In the genomic region with DNA sequence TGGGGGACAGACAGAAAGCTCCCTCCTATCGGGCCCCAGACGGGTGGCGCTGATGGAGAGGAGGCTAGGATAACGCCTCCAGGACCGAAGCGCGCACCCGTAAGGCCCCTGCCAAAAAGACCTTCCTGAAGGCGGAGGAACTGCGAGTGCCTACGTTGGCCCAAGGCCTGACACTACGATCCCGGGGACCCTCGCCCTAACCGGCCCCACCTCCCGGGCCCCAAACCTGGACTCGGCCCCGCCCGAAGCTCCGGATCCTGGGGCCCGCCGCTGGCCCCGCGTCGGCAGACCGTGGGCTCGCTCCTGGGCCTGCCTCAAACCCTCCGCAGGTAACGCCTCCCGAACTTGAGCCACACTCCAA, we compare ENCODE assay signal across 8 cellular contexts. TPM values are rescaled to one million over a fixed set of nuclear protein-coding genes. Genes with fewer than 3 reads are reported as not detected.
DNase-seq lines count a peak whose midpoint lies in the region; ATAC-seq, FAIRE-seq and TF ChIP-seq lines count a peak whose summit lies in the region.
"Not testable (repeated sequence)": the region's sequence is repeated elsewhere in the genome, so short reads cannot be mapped to it uniquely, and the experiment has no call there.

No MANE protein-coding gene starts in this region.

- BruUV-seq in Calu3 (replicated peaks; lab: Mats Ljungman, UMichigan); K562 (replicated peaks; lab: Mats Ljungman, UMichigan): not testable (repeated sequence)

- WGBS in K562 (ENCODE audit: insufficient coverage, low coverage, missing lambda C conversion rate): 0% methylated on average over 7 of the region's 30 CpGs
- 2% methylated on average over 23 of the region's 30 CpGs; no CpG with 5 or more reads in 1 of the 2 donors for WGBS in esophagus squamous epithelium, 2 donors
- 0% methylated on average over 19 to 30 of the region's 30 CpGs for WGBS in thyroid gland, 2 donors

- not testable (repeated sequence) for H3K27me3 Mint-ChIP-seq in Calu3 (ENCODE audit: unreplicated experiment); osteocyte (ENCODE audit: unreplicated experiment)

- not testable (repeated sequence) for H4K20me1 ChIP-seq in Karpas-422 (ENCODE audit: insufficient read depth, low read depth, low read length); K562 (replicated peaks; ENCODE audit: control insufficient read depth, insufficient read depth, low read length)

- POLR2A ChIA-PET in K562 (lab: Yijun Ruan, JAX): interaction anchor here (0.6 kb wide), 1 partner anchor 12 kb away, joined by 3 read pairs; no protein-coding TSS in a partner anchor

- peak overlapping the region; percentile 87 for H3K4me3 Mint-ChIP-seq in Calu3 (ENCODE audit: low read depth, unreplicated experiment)
- peak overlapping the region; percentile 80 for H3K4me3 Mint-ChIP-seq in osteocyte (ENCODE audit: unreplicated experiment)

- DNase-seq in Calu3: peak; percentile 20
- DNase-seq in Karpas-422: peak; percentile 63
- not testable (repeated sequence) for DNase-seq in WERI-Rb-1; K562 (ENCODE audit: extremely low read depth in 1 of 4, low spot score in 3 of 4); esophagus squamous epithelium (lab: John Stamatoyannopoulos, UW); osteocyte (ENCODE audit: extremely low spot score, unreplicated experiment)
- DNase-seq in kidney tubule cell (ENCODE audit: low spot score): peak; percentile 21
- DNase-seq in thyroid gland: peak in 1 of 2 donors; percentile 28

- FAIRE-seq in K562 (lab: Jason Lieb, UNC): not testable (repeated sequence)

- H3K9ac ChIP-seq in Karpas-422 (ENCODE audit: low read length): peak overlapping the region; percentile 62
- peak overlapping the region in 1 of 2 experiments; percentile 79; a peak in 2 of 4 replicates for H3K9ac ChIP-seq in K562 (ENCODE audit: insufficient read depth in 1 of 2, low read depth in 2 of 2, low read length in 2 of 2)

- H3K27ac ChIP-seq in Karpas-422 (ENCODE audit: low read length); K562 (ENCODE audit: extremely low read depth, low read depth, low read length): not testable (repeated sequence)
- peak overlapping the region; percentile 73 for H3K27ac ChIP-seq in WERI-Rb-1
- peak overlapping the region; percentile 92 to 97 (median 95) for H3K27ac ChIP-seq in esophagus squamous epithelium
- H3K27ac ChIP-seq in thyroid gland: peak overlapping the region; percentile 46 to 77 (median 74)

- H3K9me2 ChIP-seq in Karpas-422 (replicated peaks; ENCODE audit: insufficient read depth, low read length): not testable (repeated sequence)

- H3K9me3 Mint-ChIP-seq in Calu3 (ENCODE audit: low read depth, unreplicated experiment); osteocyte (ENCODE audit: unreplicated experiment): not testable (repeated sequence)

- peaks cover 25% of the 10 kb centered on the region for H3K36me3 Mint-ChIP-seq in Calu3 (ENCODE audit: insufficient read depth, unreplicated experiment)
- H3K36me3 Mint-ChIP-seq in osteocyte (ENCODE audit: unreplicated experiment): not testable (repeated sequence)

- peak overlapping the region; percentile 60; the same call in 1 of the 2 replicates for H2AFZ ChIP-seq in Karpas-422 (ENCODE audit: low read length)
- H2AFZ ChIP-seq in K562 (ENCODE audit: low read depth, low read length): peak overlapping the region; percentile 66; the same call in 1 of the 2 replicates

- H3K4me1 Mint-ChIP-seq in Calu3 (ENCODE audit: low read depth, unreplicated experiment) (peaks cover 32% of the 10 kb centered on the region), osteocyte (ENCODE audit: unreplicated experiment) (peaks cover 12% of the 10 kb centered on the region)

- TF ChIP-seq RAD21 in K562 (CRISPR knock-in tag; conservative IDR thresholded peaks at IDR 0.05 in 1 of 2, IDR thresholded peaks at IDR 0.05 in 1 of 2): not testable (repeated sequence)

- H3K79me2 ChIP-seq in Karpas-422 (ENCODE audit: low read length); K562 (ENCODE audit: control insufficient read depth, insufficient read depth, low read length): not testable (repeated sequence)

- H3K27me3 ChIP-seq in Karpas-422 (ENCODE audit: low read length); WERI-Rb-1 (ENCODE audit: insufficient read depth, low read depth, severe bottlenecking); K562 (ENCODE audit: control insufficient read depth in 2 of 2, insufficient read depth in 2 of 2, low read length in 2 of 2); esophagus squamous epithelium; thyroid gland: not testable (repeated sequence)

- not testable (repeated sequence) for H3K9me1 ChIP-seq in K562 (ENCODE audit: control insufficient read depth, insufficient read depth, low read length)

- intact Hi-C loops in Calu3 (cut with micrococcal nuclease; ENCODE audit: unreplicated experiment): loop anchor here (5.0 kb wide), 1 partner anchor 148 kb away; no protein-coding TSS in a partner anchor
- intact Hi-C loops in K562 (cut with micrococcal nuclease); esophagus squamous epithelium (cut with DNase I); thyroid gland (cut with DNase I): not testable (repeated sequence)

- TF ChIP-seq EP300 in K562 (IDR thresholded peaks at IDR 0.05; ENCODE audit: low read length): not testable (repeated sequence)

- ATAC-seq in K562: not testable (repeated sequence)

- in situ Hi-C loops in K562 (cut with MboI): not testable (repeated sequence)

- H3K4me3 ChIP-seq in Karpas-422 (ENCODE audit: low read length) (peak overlapping the region; percentile 68), WERI-Rb-1 (ENCODE audit: low read depth, low read length) (peak overlapping the region; percentile 71), K562 (peak overlapping the region; percentile 43), esophagus squamous epithelium (peak overlapping the region; percentile 61 to 86 (median 78)), thyroid gland (replicated peaks in 1 of 3) (peak overlapping the region; percentile 2 to 74 (median 26))

- H3K27ac Mint-ChIP-seq in Calu3 (ENCODE audit: unreplicated experiment) (peak overlapping the region; percentile 87), osteocyte (ENCODE audit: unreplicated experiment) (peak overlapping the region; percentile 84)

- not testable (repeated sequence) for H3K36me3 ChIP-seq in Karpas-422 (ENCODE audit: insufficient read depth, low read length); WERI-Rb-1; K562 (ENCODE audit: control insufficient read depth, insufficient read depth, low read length); esophagus squamous epithelium; thyroid gland

- H3K4me2 ChIP-seq in Karpas-422 (ENCODE audit: low read depth, low read length, poor library complexity, severe bottlenecking) (peak overlapping the region; percentile 73), K562 (ENCODE audit: insufficient read depth, low read length) (peak overlapping the region; percentile 49)

- not testable (repeated sequence) for TF ChIP-seq POLR2A in K562 (conservative IDR thresholded peaks at IDR 0.05); esophagus squamous epithelium (IDR thresholded peaks at IDR 0.05); thyroid gland (IDR thresholded peaks at IDR 0.05)

- H3K4me1 ChIP-seq in Karpas-422 (ENCODE audit: low read length) (peaks cover 14% of the 10 kb centered on the region), esophagus squamous epithelium (peaks cover 5 to 25% (median 8%) of the 10 kb centered on the region in 3 donors)
- not testable (repeated sequence) for H3K4me1 ChIP-seq in K562 (replicated peaks in 1 of 2; ENCODE audit: control insufficient read depth in 2 of 2, insufficient read depth in 2 of 2, low read length in 2 of 2); thyroid gland

- TF ChIP-seq CTCF in Calu3 (IDR thresholded peaks at IDR 0.05; ENCODE audit: unreplicated experiment); WERI-Rb-1 (IDR thresholded peaks at IDR 0.05; ENCODE audit: low read depth, low read length); K562 (IDR thresholded peaks at IDR 0.05 in 2 of 3, conservative IDR thresholded peaks at IDR 0.05 in 1 of 3; ENCODE audit: insufficient read depth in 2 of 3, low read depth in 1 of 3, low read length in 3 of 3); esophagus squamous epithelium (IDR thresholded peaks at IDR 0.05); osteocyte (IDR thresholded peaks at IDR 0.05); thyroid gland (IDR thresholded peaks at IDR 0.05): not testable (repeated sequence)

- not testable (repeated sequence) for H3K9me3 ChIP-seq in Karpas-422 (ENCODE audit: low read length); WERI-Rb-1 (ENCODE audit: severe bottlenecking); K562 (replicated peaks; ENCODE audit: control insufficient read depth, insufficient read depth, low read depth, low read length); esophagus squamous epithelium; thyroid gland

- CTCF ChIA-PET in Calu3 (lab: Charles Lee): interaction anchor here (0.8 to 1.0 kb wide), 2 partner anchors 14 to 149 kb away, joined by 3 to 6 read pairs; no protein-coding TSS in a partner anchor
- CTCF ChIA-PET in K562 (lab: Yijun Ruan, JAX; ENCODE audit: low intra/inter-chr PET ratio): not testable (repeated sequence)

RNA-seq across cellular contexts. Expression of gene ROPN1B, which starts 53.6 kb away (rescaled TPM):
- total RNA-seq in Calu3 (2022) (0.76 and 0.92 TPM in 2 replicates), K562 (2014; rRNA removed) (not detected in 2 replicates), K562 (2014; rRNA removed; fragmentation: Illumina TruSeq; extraction: Trizol) (not detected in 2 replicates), K562 (2015; rRNA removed; fragmentation: Illumina TruSeq; extraction: Trizol) (not detected in 2 replicates), K562 (2021) (not detected in 2 replicates), esophagus squamous epithelium (not detected), osteocyte (not detected in 2 replicates), thyroid gland (1 to 10 TPM in 2 of 4 donors, under 1 TPM in 2; 0.54 to 2.4 (median 1.5) TPM)
- total RNA-seq in Karpas-422 (2014; rRNA removed; shearing (Covaris generic); ENCODE audit: low replicate concordance): not detected in 2 replicates
- total RNA-seq in K562 (2011; cell fraction: chromatin; rRNA removed; ENCODE audit: low replicate concordance): not detected in 2 replicates
- total RNA-seq in K562 (2011; cell fraction: nucleolus; rRNA removed): not detected in 2 replicates
- total RNA-seq in K562 (2011; cell fraction: nucleoplasm; rRNA removed): not detected in 2 replicates
- polyA plus RNA-seq in K562 (2011; rRNA removed) (not detected in 2 replicates), K562 (2014; fragmentation: Illumina TruSeq; extraction: Trizol) (not detected in 2 replicates), K562 (2014; fragmentation: Nextera tagmentation; extraction: Ambion mirVana) (not detected), K562 (2014; rRNA removed) (not detected in 2 replicates)
- polyA plus RNA-seq in K562 (2011; cell fraction: cytosol; rRNA removed): not detected in 2 replicates
- not detected in 2 replicates for polyA plus RNA-seq in K562 (2011; cell fraction: nucleus; rRNA removed)
- polyA plus RNA-seq in K562 (2012): not detected in 2 replicates
- polyA minus RNA-seq in K562 (2011; rRNA and poly(A)+ RNA removed): not detected in 2 replicates
- polyA minus RNA-seq in K562 (2011; cell fraction: cytosol; rRNA and poly(A)+ RNA removed): not detected in 2 replicates
- not detected in 2 replicates for polyA minus RNA-seq in K562 (2011; cell fraction: nucleus; rRNA and poly(A)+ RNA removed)

Comparison
In these comparisons a context has a peak if more than half of its experiments do, and no peak if none do; other contexts are left out.
1. H3K4me3 ChIP-seq: peak in every context shown above with its lines; median percentile 78 in esophagus squamous epithelium; 71 in WERI-Rb-1; 68 in Karpas-422; 43 in K562; 26 in thyroid gland.